Comparison of ENCODE assay signal across 8 cellular contexts in genomic region chr13:24605923-24606372, GRCh38.
DNase-seq lines count a peak whose midpoint lies in the region; ATAC-seq and TF ChIP-seq lines count a peak whose summit lies in the region.

No MANE protein-coding gene starts in this region.

- peak overlapping the region; percentile 35 for H3K4me2 ChIP-seq in OCI-LY3 (ENCODE audit: low read length)

- TF ChIP-seq CTCF in C4-2B (conservative IDR thresholded peaks at IDR 0.05) (peak; percentile 79), OCI-LY3 (IDR thresholded peaks at IDR 0.05; ENCODE audit: low read depth, low read length) (peak; percentile 71), glutamatergic neuron (IDR thresholded peaks at IDR 0.05; ENCODE audit: partially characterized antibody, unreplicated experiment) (no peak)

- peaks cover 9% of the 10 kb centered on the region for H3K4me1 ChIP-seq in OCI-LY3 (ENCODE audit: low read length)

- H3K4me1 Mint-ChIP-seq in glutamatergic neuron (ENCODE audit: low read depth, unreplicated experiment): peaks cover 3% of the 10 kb centered on the region

- intact Hi-C loops in head of caudate nucleus (cut with DNase I): no loop called here

- H3K4me3 Mint-ChIP-seq in glutamatergic neuron (ENCODE audit: unreplicated experiment): no peak overlapping the region

- H4K20me1 ChIP-seq in OCI-LY3 (ENCODE audit: insufficient read depth, low read length): no peaks in the 10 kb centered on the region

- peak; percentile 42 for ATAC-seq in GM18868 (IDR thresholded peaks at IDR 0.05; ENCODE audit: unreplicated experiment)
- no peak for ATAC-seq in HG02870 (IDR thresholded peaks at IDR 0.05; ENCODE audit: unreplicated experiment)

- H3K9ac ChIP-seq in OCI-LY3 (ENCODE audit: low read length): 0 out of 2 replicates have a peak overlapping the region, but pooled peaks have one; percentile 12

- H3K4me3 ChIP-seq in OCI-LY3 (ENCODE audit: low read length): no peak overlapping the region

- H3K27me3 Mint-ChIP-seq in glutamatergic neuron (ENCODE audit: unreplicated experiment): peaks cover 3% of the 10 kb centered on the region

- H3K36me3 Mint-ChIP-seq in glutamatergic neuron (ENCODE audit: unreplicated experiment): peaks cover 22% of the 10 kb centered on the region

- no peaks in the 10 kb centered on the region for H3K36me3 ChIP-seq in OCI-LY3 (replicated peaks; ENCODE audit: low read depth, low read length)

- peaks cover 5% of the 10 kb centered on the region for H3K9me3 Mint-ChIP-seq in glutamatergic neuron (ENCODE audit: unreplicated experiment)

- H3K27ac Mint-ChIP-seq in glutamatergic neuron (ENCODE audit: unreplicated experiment): peak overlapping the region; percentile 53

- H3K27ac ChIP-seq in C4-2B: peak overlapping the region; percentile 10; the same call in 1 of the 2 replicates
- no peak overlapping the region for H3K27ac ChIP-seq in OCI-LY3 (ENCODE audit: low read length)

- H3K79me2 ChIP-seq in OCI-LY3 (ENCODE audit: low read length): no peaks in the 10 kb centered on the region

- no peaks in the 10 kb centered on the region for H3K9me3 ChIP-seq in OCI-LY3 (ENCODE audit: insufficient read depth, low read length)

- H2AFZ ChIP-seq in OCI-LY3 (ENCODE audit: low read depth, low read length): peak overlapping the region; percentile 93

- H3K27me3 ChIP-seq in OCI-LY3 (ENCODE audit: low read depth, low read length): no peaks in the 10 kb centered on the region

- DNase-seq in glutamatergic neuron (no peak), mesenteric fat pad (ENCODE audit: low spot score) (no peak), ecto neural progenitor cell (ENCODE audit: low spot score) (no peak), head of caudate nucleus (no peak)
